ENCODE assay signal across 12 cellular contexts in the genomic region with DNA sequence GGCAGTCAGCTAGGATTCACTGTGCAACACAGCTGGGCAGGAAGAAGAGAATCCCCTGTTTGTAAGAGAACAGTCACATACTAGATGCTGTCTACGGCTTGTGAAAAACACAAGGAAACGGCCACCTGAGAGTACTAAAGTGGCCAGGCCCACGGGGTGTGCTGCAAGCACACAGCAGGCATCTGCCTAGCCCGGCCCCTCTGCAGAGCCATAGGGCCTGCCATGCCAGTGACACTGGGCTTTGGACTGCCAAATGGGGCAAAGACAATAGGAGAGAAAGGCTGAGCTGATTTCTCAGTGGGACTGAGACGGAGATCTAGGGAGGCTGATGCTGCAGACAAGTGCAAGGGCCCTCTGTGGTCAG. TPM values are rescaled to one million over a fixed set of nuclear protein-coding genes. Genes with fewer than 3 reads are reported as not detected.
DNase-seq lines count a peak whose midpoint lies in the region; ATAC-seq and TF ChIP-seq lines count a peak whose summit lies in the region.
"Had no signal": no experiment of that assay in that cellular context is flagged by ENCODE, and none has a peak within 500 bp of the region (broad histone marks: within the 10 kb centered on the region; RNA-seq: fewer than 3 reads in every experiment).

No MANE protein-coding gene starts in this region.

- ATAC-seq in Right ventricle myocardium superior (ENCODE audit: poor library complexity), result peak; percentile 50
- peak; percentile 34 to 57 (median 50) for ATAC-seq in psoas muscle

- peaks cover 47% of the 10 kb centered on the region; the same call in 1 of the 2 replicates for H3K36me3 ChIP-seq in BLaER1
- H3K36me3 ChIP-seq in Peyer's patch, result peaks cover 0 to 20% (median 0%) of the 10 kb centered on the region in 3 donors
- H3K36me3 ChIP-seq in psoas muscle (ENCODE audit: insufficient read depth in 1 of 2, low read depth in 1 of 2), result peaks cover 0 to 37% of the 10 kb centered on the region in 2 donors

- WGBS in psoas muscle, 3 donors, result 14 to 22% (median 16%) methylated on average over 5 of the region's 5 CpGs

- H3K4me3 ChIP-seq in BLaER1 (peak overlapping the region; percentile 22; the same call in 1 of the 2 replicates), Peyer's patch (no peak overlapping the region), psoas muscle (no peak overlapping the region)
- H3K4me3 ChIP-seq: PC-9, right lobe of liver had no signal

- no peak for TF ChIP-seq POLR2A in Peyer's patch (IDR thresholded peaks at IDR 0.05)

- no peak for TF ChIP-seq CTCF in Peyer's patch (IDR thresholded peaks at IDR 0.05)
- TF ChIP-seq CTCF in psoas muscle (IDR thresholded peaks at IDR 0.05), result no peak
- TF ChIP-seq CTCF in GM20000 (IDR thresholded peaks at IDR 0.05; ENCODE audit: extremely low read depth, missing control alignments), result no peak

- H3K9ac ChIP-seq in BLaER1, result peak overlapping the region; percentile 47

- intact Hi-C loops in Right ventricle myocardium superior (cut with DNase I), result loop anchor here (5.0 to 10.0 kb wide), 2 partner anchors 36 to 56 kb away; partner anchors contain the start of gene AFG3L2
- intact Hi-C loops in psoas muscle (cut with DNase I), result no loop called here

- H3K4me1 ChIP-seq in BLaER1 (peaks cover 90% of the 10 kb centered on the region), Peyer's patch (peaks cover 0 to 42% (median 0%) of the 10 kb centered on the region in 4 donors), psoas muscle (peaks cover 3% of the 10 kb centered on the region)
- H3K4me1 ChIP-seq: right lobe of liver had no signal

- H3K27ac ChIP-seq in BLaER1 (peak overlapping the region; percentile 69), Peyer's patch (peak overlapping the region in 3 of 4 donors; percentile 46 to 70 (median 55)), psoas muscle (no peak overlapping the region)
- H3K27ac ChIP-seq: PC-9, right lobe of liver had no signal

- H4K20me1 ChIP-seq in BLaER1, result peaks cover 84% of the 10 kb centered on the region

- no peak for DNase-seq in Peyer's patch
- no peak for DNase-seq in Right ventricle myocardium superior
- peak in 1 of 2 donors; percentile 51 for DNase-seq in psoas muscle
- DNase-seq in DMS153 (lab: John Stamatoyannopoulos, UW), result no peak
- DNase-seq in DMS53 (lab: John Stamatoyannopoulos, UW), result no peak
- no peak for DNase-seq in GM20000 (ENCODE audit: low spot score)
- no peak for DNase-seq in effector CD4-positive, alpha-beta T cell
- DNase-seq: activated effector memory CD4-positive, alpha-beta T cell treated with anti-CD3 and anti-CD28 coated beads, Interleukin-2, amount 50 U/mL, for 16 hours; NCI-H146; right lobe of liver had no signal

- H3K27me3 ChIP-seq in BLaER1, result no peaks in the 10 kb centered on the region
- no peaks in the 10 kb centered on the region for H3K27me3 ChIP-seq in Peyer's patch
- H3K27me3 ChIP-seq in psoas muscle (ENCODE audit: insufficient read depth in 3 of 3, low read length in 2 of 3), result no peaks in the 10 kb centered on the region
- H3K27me3 ChIP-seq: right lobe of liver had no signal

- H3K9me3 ChIP-seq in BLaER1 (no peaks in the 10 kb centered on the region), Peyer's patch (no peaks in the 10 kb centered on the region), psoas muscle (no peaks in the 10 kb centered on the region)
- H3K9me3 ChIP-seq: right lobe of liver had no signal

- H3K4me2 ChIP-seq in BLaER1, result peak overlapping the region; percentile 87
- H3K4me2 ChIP-seq: PC-9 had no signal

RNA-seq across cellular contexts. Expression of gene TUBB6, which starts 10.3 kb away (rescaled TPM):
- 100 to 1,000 TPM in 1 of 4 donors, 10 to 100 TPM in 3; 20.7 to 111 (median 50.5) TPM for total RNA-seq in Peyer's patch
- total RNA-seq in Right ventricle myocardium superior, result 94.6 TPM
- total RNA-seq in psoas muscle, result 10 to 100 TPM; 12.5 to 25.3 (median 18.5) TPM
- 10 to 100 TPM; 17.4 to 46.7 (median 23.6) TPM for polyA plus RNA-seq in psoas muscle

RNA-seq across cellular contexts. Expression of gene AFG3L2, which starts 58.7 kb away (rescaled TPM):
- total RNA-seq in Peyer's patch (100 to 1,000 TPM in 2 of 4 donors, 10 to 100 TPM in 2; 47.9 to 111 (median 94.8) TPM), Right ventricle myocardium superior (145 TPM), psoas muscle (100 to 1,000 TPM in 2 of 4 donors, 10 to 100 TPM in 2; 88.8 to 163 (median 103) TPM)
- polyA plus RNA-seq in psoas muscle, result 100 to 1,000 TPM in 2 of 3 donors, 10 to 100 TPM in 1; 90.7 to 126 (median 106) TPM
